In the genomic region with DNA sequence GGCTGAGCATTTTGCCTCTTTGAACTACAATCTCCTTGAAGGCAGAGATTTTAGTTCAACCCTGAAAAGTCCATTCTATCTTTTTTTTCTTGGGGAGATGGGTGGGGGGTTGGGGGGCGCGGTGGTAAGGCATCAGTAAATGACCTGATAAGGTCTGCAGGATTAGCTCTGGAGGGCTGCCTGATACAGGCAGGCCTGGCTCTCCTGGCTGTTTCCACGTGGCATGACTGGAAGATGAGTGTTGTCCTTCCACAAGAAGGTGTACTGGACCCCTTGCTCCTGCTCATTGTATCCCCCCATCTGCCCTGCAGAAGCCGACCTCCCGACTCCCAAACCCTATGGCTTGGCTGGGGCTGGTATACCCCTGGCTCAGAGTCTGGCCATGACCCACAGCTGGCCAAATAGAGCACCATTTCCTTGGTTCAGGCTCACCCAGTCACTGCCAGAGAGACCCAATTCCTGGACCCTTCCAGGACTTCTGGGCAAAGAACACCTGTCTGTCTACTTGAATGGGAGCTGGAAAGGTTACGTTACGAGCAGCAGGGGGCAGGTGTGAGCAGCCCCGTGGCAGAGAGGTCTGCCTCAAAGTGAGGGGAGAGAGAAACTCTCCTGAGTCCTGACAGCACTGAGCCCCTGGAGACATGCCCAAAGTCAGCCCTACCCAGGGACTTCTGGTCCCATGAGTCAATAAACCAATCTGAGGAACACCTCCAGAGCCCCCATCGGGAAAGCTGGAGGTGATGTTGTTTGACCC, we compare ENCODE assay signal across 8 cellular contexts. TPM values are rescaled to one million over a fixed set of nuclear protein-coding genes. Genes with fewer than 3 reads are reported as not detected.
DNase-seq lines count a peak whose midpoint lies in the region; ATAC-seq and TF ChIP-seq lines count a peak whose summit lies in the region.

No MANE protein-coding gene starts in this region.

- CTCF ChIA-PET in BJ (lab: Yijun Ruan, JAX), result interaction anchor here (0.7 to 0.9 kb wide), 2 partner anchors 14 to 120 kb away, joined by 3 read pairs; no protein-coding TSS in a partner anchor

- no peaks in the 10 kb centered on the region for H3K9me3 ChIP-seq in prostate gland

- H3K36me3 ChIP-seq in BJ (ENCODE audit: control insufficient read depth, insufficient read depth, low read length), result peaks cover 23% of the 10 kb centered on the region
- no peaks in the 10 kb centered on the region for H3K36me3 ChIP-seq in prostate gland

- POLR2A ChIA-PET in BJ (lab: Charles Lee), result no interaction called here

- peak overlapping the region; percentile 89 to 90 for H3K27ac ChIP-seq in prostate gland

- no peak for ATAC-seq in HG03354 (IDR thresholded peaks at IDR 0.05; ENCODE audit: poor library complexity, severe bottlenecking, unreplicated experiment)

- H3K4me3 ChIP-seq in BJ (ENCODE audit: low read depth, low read length), result no peak overlapping the region
- no peak overlapping the region for H3K4me3 ChIP-seq in HFF-Myc (replicated peaks; ENCODE audit: low read depth, low read length)
- no peak overlapping the region for H3K4me3 ChIP-seq in epithelial cell of esophagus (ENCODE audit: low read length)
- H3K4me3 ChIP-seq in prostate gland, result no peak overlapping the region

- TF ChIP-seq POLR2A in prostate gland (IDR thresholded peaks at IDR 0.05), result no peak

- H3K27me3 ChIP-seq in BJ (ENCODE audit: control insufficient read depth, insufficient read depth, low read length) (no peaks in the 10 kb centered on the region), prostate gland (replicated peaks; ENCODE audit: insufficient read depth) (no peaks in the 10 kb centered on the region)

- TF ChIP-seq CTCF in BJ (IDR thresholded peaks at IDR 0.05; ENCODE audit: insufficient read depth, low read depth, low read length) (peak; percentile 40), HFF-Myc (IDR thresholded peaks at IDR 0.05; ENCODE audit: low read depth, low read length, missing control alignments) (peak; percentile 60), epithelial cell of esophagus (IDR thresholded peaks at IDR 0.05; ENCODE audit: insufficient read depth, low read depth, low read length, missing control alignments) (peak; percentile 53), prostate gland (IDR thresholded peaks at IDR 0.05) (peak; percentile 35 to 54 (median 52))

- peaks cover 57% of the 10 kb centered on the region for H3K4me1 ChIP-seq in prostate gland (replicated peaks)

- intact Hi-C loops in prostate gland (cut with DNase I), result loop anchor here (5.0 kb wide), 1 partner anchor 194 kb away; no protein-coding TSS in a partner anchor

- no peak for DNase-seq in BJ (ENCODE audit: low read depth)
- DNase-seq in HFF-Myc (ENCODE audit: extremely low read depth, low read depth), result no peak
- peak; percentile 45 to 63 for DNase-seq in activated CD4-positive, alpha-beta T cell treated with anti-CD3 and anti-CD28 coated beads, Interleukin-2, amount 50 U/mL, for 48 hours
- DNase-seq in epithelial cell of esophagus (ENCODE audit: low read depth), result peak; percentile 52
- no peak for DNase-seq in prostate gland (ENCODE audit: low spot score)
- DNase-seq in NCI-H187 (lab: John Stamatoyannopoulos, UW), result no peak
- DNase-seq in NCI-H1694 treated with DMSO at 0.1 percent for 48 hours (lab: John Stamatoyannopoulos, UW), result no peak

- 47% methylated on average over 9 of the region's 9 CpGs for WGBS in prostate gland

RNA-seq across cellular contexts. Expression of a gene that starts 17.0 kb away (rescaled TPM):
- polyA plus RNA-seq in BJ (2011; rRNA removed), result 188 and 224 TPM in 2 replicates
- polyA minus RNA-seq in BJ (2011; rRNA and poly(A)+ RNA removed), result 379 and 720 TPM in 2 replicates
- 100 to 1,000 TPM; 171 to 178 TPM for total RNA-seq in prostate gland

RNA-seq across cellular contexts. Expression of a gene that starts 42.8 kb away (rescaled TPM):
- 0.20 and 0.21 TPM in 2 replicates for polyA plus RNA-seq in BJ (2011; rRNA removed)
- not detected in 2 replicates for polyA minus RNA-seq in BJ (2011; rRNA and poly(A)+ RNA removed)
- total RNA-seq in prostate gland, result not detected

Comparison
In these comparisons a context has a peak if more than half of its experiments do, and no peak if none do; other contexts are left out.
1. DNase-seq: peak in activated CD4-positive, alpha-beta T cell treated with anti-CD3 and anti-CD28 coated beads, Interleukin-2, amount 50 U/mL, for 48 hours (2 of 2) and epithelial cell of esophagus (single experiment); none in BJ (single experiment), HFF-Myc (single experiment), prostate gland (single experiment), NCI-H187 (0 of 2) and NCI-H1694 treated with DMSO at 0.1 percent for 48 hours (single experiment).
2. Peak in every context shown above with its lines, with median percentiles within 50 percentile points of each other: CTCF ChIP-seq.